ENCODE assay signal across 1 cellular context in the genomic region with DNA sequence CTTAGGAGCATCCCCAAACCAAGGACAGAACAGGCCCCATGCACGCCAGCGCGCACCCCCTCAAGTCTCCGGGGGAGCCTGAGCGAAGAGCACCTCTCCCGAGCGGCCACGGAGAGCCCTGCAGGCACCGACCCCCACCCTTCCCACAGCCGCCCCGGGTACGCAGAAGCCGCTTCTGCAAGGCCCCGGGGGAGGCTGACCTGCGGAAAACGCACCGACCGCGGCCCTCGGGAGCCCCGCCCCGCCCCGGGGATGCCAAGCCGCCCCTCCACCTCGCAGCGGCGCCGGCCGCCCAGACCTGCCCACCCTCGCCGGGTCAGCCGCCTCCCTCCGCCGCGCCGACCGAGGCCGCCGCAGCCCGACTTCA.
A peak's percentile ranks its signal among the peaks of the same experiment; 100 is the strongest.
TF ChIP-seq lines count a peak whose summit lies in the region.

No MANE protein-coding gene starts in this region.

TF ChIP-seq in WTC11, 78 proteins besides CTCF, POLR2A, EP300 and RAD21 (continued from another document):
- TF ChIP-seq PRRX2 (CRISPR knock-in tag; IDR thresholded peaks at IDR 0.05) (no peak), ZNF219 (CRISPR knock-in tag; IDR thresholded peaks at IDR 0.05; ENCODE audit: borderline replicate concordance) (no peak), MYBL2 (CRISPR knock-in tag; IDR thresholded peaks at IDR 0.05) (no peak), ZNF232 (CRISPR knock-in tag; IDR thresholded peaks at IDR 0.05) (no peak), ZNF138 (CRISPR knock-in tag; conservative IDR thresholded peaks at IDR 0.05) (no peak), ETV6 (CRISPR knock-in tag; IDR thresholded peaks at IDR 0.05) (no peak), FOXK1 (CRISPR knock-in tag; IDR thresholded peaks at IDR 0.05) (no peak), ZNF671 (CRISPR knock-in tag; IDR thresholded peaks at IDR 0.05) (no peak), SP1 (CRISPR knock-in tag; conservative IDR thresholded peaks at IDR 0.05) (no peak)
- TF ChIP-seq, protein P1, sequence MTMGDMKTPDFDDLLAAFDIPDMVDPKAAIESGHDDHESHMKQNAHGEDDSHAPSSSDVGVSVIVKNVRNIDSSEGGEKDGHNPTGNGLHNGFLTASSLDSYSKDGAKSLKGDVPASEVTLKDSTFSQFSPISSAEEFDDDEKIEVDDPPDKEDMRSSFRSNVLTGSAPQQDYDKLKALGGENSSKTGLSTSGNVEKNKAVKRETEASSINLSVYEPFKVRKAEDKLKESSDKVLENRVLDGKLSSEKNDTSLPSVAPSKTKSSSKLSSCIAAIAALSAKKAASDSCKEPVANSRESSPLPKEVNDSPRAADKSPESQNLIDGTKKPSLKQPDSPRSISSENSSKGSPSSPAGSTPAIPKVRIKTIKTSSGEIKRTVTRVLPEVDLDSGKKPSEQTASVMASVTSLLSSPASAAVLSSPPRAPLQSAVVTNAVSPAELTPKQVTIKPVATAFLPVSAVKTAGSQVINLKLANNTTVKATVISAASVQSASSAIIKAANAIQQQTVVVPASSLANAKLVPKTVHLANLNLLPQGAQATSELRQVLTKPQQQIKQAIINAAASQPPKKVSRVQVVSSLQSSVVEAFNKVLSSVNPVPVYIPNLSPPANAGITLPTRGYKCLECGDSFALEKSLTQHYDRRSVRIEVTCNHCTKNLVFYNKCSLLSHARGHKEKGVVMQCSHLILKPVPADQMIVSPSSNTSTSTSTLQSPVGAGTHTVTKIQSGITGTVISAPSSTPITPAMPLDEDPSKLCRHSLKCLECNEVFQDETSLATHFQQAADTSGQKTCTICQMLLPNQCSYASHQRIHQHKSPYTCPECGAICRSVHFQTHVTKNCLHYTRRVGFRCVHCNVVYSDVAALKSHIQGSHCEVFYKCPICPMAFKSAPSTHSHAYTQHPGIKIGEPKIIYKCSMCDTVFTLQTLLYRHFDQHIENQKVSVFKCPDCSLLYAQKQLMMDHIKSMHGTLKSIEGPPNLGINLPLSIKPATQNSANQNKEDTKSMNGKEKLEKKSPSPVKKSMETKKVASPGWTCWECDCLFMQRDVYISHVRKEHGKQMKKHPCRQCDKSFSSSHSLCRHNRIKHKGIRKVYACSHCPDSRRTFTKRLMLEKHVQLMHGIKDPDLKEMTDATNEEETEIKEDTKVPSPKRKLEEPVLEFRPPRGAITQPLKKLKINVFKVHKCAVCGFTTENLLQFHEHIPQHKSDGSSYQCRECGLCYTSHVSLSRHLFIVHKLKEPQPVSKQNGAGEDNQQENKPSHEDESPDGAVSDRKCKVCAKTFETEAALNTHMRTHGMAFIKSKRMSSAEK (CRISPR knock-in tag; IDR thresholded peaks at IDR 0.05; ENCODE audit: borderline replicate concordance): no peak
- TF ChIP-seq, protein P2, sequence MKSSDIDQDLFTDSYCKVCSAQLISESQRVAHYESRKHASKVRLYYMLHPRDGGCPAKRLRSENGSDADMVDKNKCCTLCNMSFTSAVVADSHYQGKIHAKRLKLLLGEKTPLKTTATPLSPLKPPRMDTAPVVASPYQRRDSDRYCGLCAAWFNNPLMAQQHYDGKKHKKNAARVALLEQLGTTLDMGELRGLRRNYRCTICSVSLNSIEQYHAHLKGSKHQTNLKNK (CRISPR knock-in tag; IDR thresholded peaks at IDR 0.05): 0 out of 2 replicates have a peak, but pooled peaks have one; percentile 39
- TF ChIP-seq, protein P3, sequence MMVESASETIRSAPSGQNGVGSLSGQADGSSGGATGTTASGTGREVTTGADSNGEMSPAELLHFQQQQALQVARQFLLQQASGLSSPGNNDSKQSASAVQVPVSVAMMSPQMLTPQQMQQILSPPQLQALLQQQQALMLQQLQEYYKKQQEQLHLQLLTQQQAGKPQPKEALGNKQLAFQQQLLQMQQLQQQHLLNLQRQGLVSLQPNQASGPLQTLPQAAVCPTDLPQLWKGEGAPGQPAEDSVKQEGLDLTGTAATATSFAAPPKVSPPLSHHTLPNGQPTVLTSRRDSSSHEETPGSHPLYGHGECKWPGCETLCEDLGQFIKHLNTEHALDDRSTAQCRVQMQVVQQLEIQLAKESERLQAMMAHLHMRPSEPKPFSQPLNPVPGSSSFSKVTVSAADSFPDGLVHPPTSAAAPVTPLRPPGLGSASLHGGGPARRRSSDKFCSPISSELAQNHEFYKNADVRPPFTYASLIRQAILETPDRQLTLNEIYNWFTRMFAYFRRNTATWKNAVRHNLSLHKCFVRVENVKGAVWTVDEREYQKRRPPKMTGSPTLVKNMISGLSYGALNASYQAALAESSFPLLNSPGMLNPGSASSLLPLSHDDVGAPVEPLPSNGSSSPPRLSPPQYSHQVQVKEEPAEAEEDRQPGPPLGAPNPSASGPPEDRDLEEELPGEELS (CRISPR knock-in tag; IDR thresholded peaks at IDR 0.05): no peak
- TF ChIP-seq, protein P4, sequence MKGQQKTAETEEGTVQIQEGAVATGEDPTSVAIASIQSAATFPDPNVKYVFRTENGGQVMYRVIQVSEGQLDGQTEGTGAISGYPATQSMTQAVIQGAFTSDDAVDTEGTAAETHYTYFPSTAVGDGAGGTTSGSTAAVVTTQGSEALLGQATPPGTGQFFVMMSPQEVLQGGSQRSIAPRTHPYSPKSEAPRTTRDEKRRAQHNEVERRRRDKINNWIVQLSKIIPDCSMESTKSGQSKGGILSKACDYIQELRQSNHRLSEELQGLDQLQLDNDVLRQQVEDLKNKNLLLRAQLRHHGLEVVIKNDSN (CRISPR knock-in tag; IDR thresholded peaks at IDR 0.05): no peak
- TF ChIP-seq, protein P5, sequence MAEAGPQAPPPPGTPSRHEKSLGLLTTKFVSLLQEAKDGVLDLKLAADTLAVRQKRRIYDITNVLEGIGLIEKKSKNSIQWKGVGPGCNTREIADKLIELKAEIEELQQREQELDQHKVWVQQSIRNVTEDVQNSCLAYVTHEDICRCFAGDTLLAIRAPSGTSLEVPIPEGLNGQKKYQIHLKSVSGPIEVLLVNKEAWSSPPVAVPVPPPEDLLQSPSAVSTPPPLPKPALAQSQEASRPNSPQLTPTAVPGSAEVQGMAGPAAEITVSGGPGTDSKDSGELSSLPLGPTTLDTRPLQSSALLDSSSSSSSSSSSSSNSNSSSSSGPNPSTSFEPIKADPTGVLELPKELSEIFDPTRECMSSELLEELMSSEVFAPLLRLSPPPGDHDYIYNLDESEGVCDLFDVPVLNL (CRISPR knock-in tag; IDR thresholded peaks at IDR 0.05; ENCODE audit: borderline replicate concordance, low read depth): 0 out of 2 replicates have a peak, but pooled peaks have one; percentile 31
TF ChIP-seq in WTC11: peak in this region for 3.
